In genomic region chr17:19301274-19301946, GRCh38 we compare ENCODE assay signal across 21 cellular contexts.
DNase-seq lines count a peak whose midpoint lies in the region; ATAC-seq and TF ChIP-seq lines count a peak whose summit lies in the region.
"Had no signal": no experiment of that assay in that cellular context is flagged by ENCODE, and none has a peak within 500 bp of the region (broad histone marks: within the 10 kb centered on the region; RNA-seq: fewer than 3 reads in every experiment).

No MANE protein-coding gene starts in this region.

- intact Hi-C loops in left ventricle myocardium inferior (cut with micrococcal nuclease) = no loop called here
- intact Hi-C loops in transverse colon (cut with DNase I; ENCODE audit: low total_unique reads) = no loop called here

- no peaks in the 10 kb centered on the region for H3K36me3 Mint-ChIP-seq in neural crest cell (ENCODE audit: low read depth)
- H3K36me3 Mint-ChIP-seq: T-cell had no signal

- TF ChIP-seq POLR2A in transverse colon (IDR thresholded peaks at IDR 0.05) = no peak

- no peaks in the 10 kb centered on the region for H3K27me3 ChIP-seq in left ventricle myocardium inferior (ENCODE audit: low read depth)
- H3K27me3 ChIP-seq in transverse colon = no peaks in the 10 kb centered on the region

- no peak overlapping the region for H3K4me3 Mint-ChIP-seq in neural crest cell
- H3K4me3 Mint-ChIP-seq: activated CD4-positive, alpha-beta T cell treated with anti-CD3 and anti-CD28 coated beads, Interleukin-2, amount 10 ng/mL, durations not matched to agents 7 days and 5 days; naive thymus-derived CD4-positive, alpha-beta T cell; stimulated activated naive B cell treated with anti-CD40 and anti-IgM and Interleukin-4, amounts not matched to agents 10 μg/mL and 1 μg/mL and 100 μg/mL, for 72 hours; T-cell had no signal

- no peak for TF ChIP-seq EP300 in transverse colon (IDR thresholded peaks at IDR 0.05; ENCODE audit: low read depth)

- no peaks in the 10 kb centered on the region for H3K9me3 ChIP-seq in left ventricle myocardium inferior (replicated peaks)
- no peaks in the 10 kb centered on the region for H3K9me3 ChIP-seq in transverse colon

- no peaks in the 10 kb centered on the region for H3K36me3 ChIP-seq in left ventricle myocardium inferior
- H3K36me3 ChIP-seq in transverse colon = no peaks in the 10 kb centered on the region

- WGBS in transverse colon (ENCODE audit: low coverage in 1 of 2), 2 donors = 68% methylated on average over 5 of the region's 5 CpGs; no CpG with 5 or more reads in 1 of the 2 donors

- in situ Hi-C loops in transverse colon (cut with MboI; ENCODE audit: low pct_ligation_motif_present in 1 of 4, low pct_unique_long_range_greater_than_20kb in 1 of 4, low sequenced_read_pairs in 3 of 4) = no loop called here

- DNase-seq in caudate nucleus (lab: John Stamatoyannopoulos, UW) (no peak), left ventricle myocardium inferior (no peak), neural crest cell (ENCODE audit: low read depth, low spot score) (no peak), transverse colon (peak; percentile 78), NCI-H2107 treated with DMSO at 0.1 percent for 48 hours (lab: John Stamatoyannopoulos, UW; ENCODE audit: unreplicated experiment) (no peak)
- DNase-seq: activated CD4-positive, alpha-beta T cell treated with anti-CD3 and anti-CD28 coated beads, Interleukin-2, amount 10 ng/mL, durations not matched to agents 7 days and 5 days; activated naive CD4-positive, alpha-beta T cell; AML-193; Calu3; foreskin melanocyte; KG1; naive thymus-derived CD4-positive, alpha-beta T cell; NCI-H1048; NCI-H2029; NCI-H510A; SHP77; stimulated activated naive B cell treated with anti-CD40 and anti-IgM and Interleukin-4, amounts not matched to agents 10 μg/mL and 1 μg/mL and 100 μg/mL, for 72 hours; T-cell had no signal

- ATAC-seq in HG02678 (IDR thresholded peaks at IDR 0.05; ENCODE audit: unreplicated experiment) = no peak
- ATAC-seq in HG03139 (IDR thresholded peaks at IDR 0.05; ENCODE audit: unreplicated experiment) = no peak
- ATAC-seq: naive thymus-derived CD4-positive, alpha-beta T cell; stimulated activated naive B cell treated with anti-CD40 and anti-IgM and Interleukin-4, amounts not matched to agents 10 μg/mL and 1 μg/mL and 100 μg/mL, for 72 hours; T-cell had no signal

- no peaks in the 10 kb centered on the region for H3K27me3 Mint-ChIP-seq in neural crest cell (ENCODE audit: low read depth)

- peak overlapping the region; percentile 79 for H3K27ac ChIP-seq in caudate nucleus (ENCODE audit: low read depth, low read length)
- peak overlapping the region; percentile 70 for H3K27ac ChIP-seq in left ventricle myocardium inferior (replicated peaks)
- H3K27ac ChIP-seq in transverse colon = peak overlapping the region; percentile 44 to 75 (median 66)
- H3K27ac ChIP-seq: coronary artery had no signal

- H3K9me3 Mint-ChIP-seq in neural crest cell = no peaks in the 10 kb centered on the region
- H3K9me3 Mint-ChIP-seq: activated CD4-positive, alpha-beta T cell treated with anti-CD3 and anti-CD28 coated beads, Interleukin-2, amount 10 ng/mL, durations not matched to agents 7 days and 5 days; naive thymus-derived CD4-positive, alpha-beta T cell; stimulated activated naive B cell treated with anti-CD40 and anti-IgM and Interleukin-4, amounts not matched to agents 10 μg/mL and 1 μg/mL and 100 μg/mL, for 72 hours; T-cell had no signal

- H3K4me1 ChIP-seq in left ventricle myocardium inferior (peaks cover 97% of the 10 kb centered on the region), transverse colon (peaks cover 36 to 85% (median 43%) of the 10 kb centered on the region in 4 donors)

- H3K4me3 ChIP-seq in left ventricle myocardium inferior (no peak overlapping the region), transverse colon (no peak overlapping the region)
- H3K4me3 ChIP-seq: coronary artery had no signal

- H3K4me1 Mint-ChIP-seq in neural crest cell = peaks cover 48% of the 10 kb centered on the region

- peak overlapping the region; percentile 10 for H3K27ac Mint-ChIP-seq in neural crest cell (ENCODE audit: unreplicated experiment)
- H3K27ac Mint-ChIP-seq: activated CD4-positive, alpha-beta T cell treated with anti-CD3 and anti-CD28 coated beads, Interleukin-2, amount 10 ng/mL, durations not matched to agents 7 days and 5 days; stimulated activated naive B cell treated with anti-CD40 and anti-IgM and Interleukin-4, amounts not matched to agents 10 μg/mL and 1 μg/mL and 100 μg/mL, for 72 hours; T-cell had no signal

- TF ChIP-seq CTCF in left ventricle myocardium inferior (IDR thresholded peaks at IDR 0.05; ENCODE audit: borderline replicate concordance) (no peak), neural crest cell (conservative IDR thresholded peaks at IDR 0.05) (no peak), transverse colon (IDR thresholded peaks at IDR 0.05) (no peak)
